ENCODE assay signal across 8 cellular contexts in genomic region chr3:51371943-51372557, GRCh38. TPM values are rescaled to one million over a fixed set of nuclear protein-coding genes. Genes with fewer than 3 reads are reported as not detected.
DNase-seq lines count a peak whose midpoint lies in the region; ATAC-seq and TF ChIP-seq lines count a peak whose summit lies in the region.

No MANE protein-coding gene starts in this region.

- H2AFZ ChIP-seq in PC-9, result no peak overlapping the region

- H4K20me1 ChIP-seq in PC-9 (ENCODE audit: insufficient read depth), result no peaks in the 10 kb centered on the region

- no peaks in the 10 kb centered on the region; the same call in 1 of the 2 replicates for H3K9me3 ChIP-seq in PC-9 (ENCODE audit: insufficient read depth, low read depth)
- H3K9me3 ChIP-seq in right atrium auricular region, result no peaks in the 10 kb centered on the region
- no peaks in the 10 kb centered on the region for H3K9me3 ChIP-seq in gastrocnemius medialis

- DNase-seq in COLO829 (ENCODE audit: low spot score) (peak; percentile 73), H7 (peak; percentile 79), PC-9 (peak; percentile 37 to 50), amniotic stem cell (lab: John Stamatoyannopoulos, UW) (peak; percentile 73), right atrium auricular region (ENCODE audit: low spot score) (no peak), gastrocnemius medialis (no peak)

- no peaks in the 10 kb centered on the region for H3F3A ChIP-seq in PC-9 (ENCODE audit: insufficient read depth, low read depth)

- ATAC-seq in gastrocnemius medialis (peak; percentile 30 to 46), GM18502 (IDR thresholded peaks at IDR 0.05; ENCODE audit: poor library complexity, unreplicated experiment) (no peak), GM19397 (IDR thresholded peaks at IDR 0.05; ENCODE audit: unreplicated experiment) (no peak)

- in situ Hi-C loops in gastrocnemius medialis (cut with MboI; ENCODE audit: low sequenced_read_pairs in 4 of 4), result loop anchor here in 2 of 4 donors (10.0 kb wide), 2 partner anchors 747 to 757 kb away; partner anchors contain the start of genes CISH (in 1 of the 2) and MAPKAPK3 (in 1 of the 2)

- H3K27me3 ChIP-seq in H7 (ENCODE audit: control insufficient read depth, insufficient read depth, low read length) (no peaks in the 10 kb centered on the region), PC-9 (ENCODE audit: insufficient read depth, low read depth) (no peaks in the 10 kb centered on the region), right atrium auricular region (no peaks in the 10 kb centered on the region), gastrocnemius medialis (no peaks in the 10 kb centered on the region)

- H3K4me1 ChIP-seq in PC-9 (replicated peaks; ENCODE audit: insufficient read depth) (no peaks in the 10 kb centered on the region), right atrium auricular region (no peaks in the 10 kb centered on the region), gastrocnemius medialis (no peaks in the 10 kb centered on the region)

- H3K9me2 ChIP-seq in PC-9 (ENCODE audit: insufficient read depth), result no peaks in the 10 kb centered on the region

- CTCF ChIA-PET in PC-9 (lab: Charles Lee), result interaction anchor here (0.6 to 1.9 kb wide), 5 partner anchors 17 to 768 kb away, joined by 3 to 8 read pairs (median 4); partner anchors contain the start of gene MAPKAPK3

- no TSS peak for BruUV-seq in PC-9 (replicated peaks; lab: Mats Ljungman, UMichigan)

- no peaks in the 10 kb centered on the region for H3K79me2 ChIP-seq in PC-9 (ENCODE audit: low read depth)

- POLR2A ChIA-PET in PC-9 (lab: Charles Lee; ENCODE audit: unreplicated experiment), result no interaction called here

- TF ChIP-seq POLR2A in gastrocnemius medialis (IDR thresholded peaks at IDR 0.05), result no peak

- H3K4me3 ChIP-seq in H7 (ENCODE audit: insufficient read depth, low read depth, low read length) (no peak overlapping the region), PC-9 (no peak overlapping the region), right atrium auricular region (no peak overlapping the region), gastrocnemius medialis (no peak overlapping the region)

- H3K27ac ChIP-seq in PC-9, result no peak overlapping the region
- H3K27ac ChIP-seq in right atrium auricular region, result no peak overlapping the region
- no peak overlapping the region for H3K27ac ChIP-seq in gastrocnemius medialis

- H3K4me2 ChIP-seq in PC-9, result no peak overlapping the region

- intact Hi-C loops in PC-9 (cut with micrococcal nuclease; ENCODE audit: unreplicated experiment) (loop anchor here (1.0 to 2.0 kb wide), 4 partner anchors 271 to 756 kb away; no protein-coding TSS in a partner anchor), gastrocnemius medialis (cut with DNase I; ENCODE audit: low total_unique reads) (loop anchor here (5.0 kb wide), 1 partner anchor 755 kb away; the partner anchor contains the start of gene MAPKAPK3)

- H3K36me3 ChIP-seq in H7 (replicated peaks; ENCODE audit: control insufficient read depth, insufficient read depth, low read length) (no peaks in the 10 kb centered on the region; the same call in none of the 2 replicates), PC-9 (ENCODE audit: low read depth) (no peaks in the 10 kb centered on the region), right atrium auricular region (no peaks in the 10 kb centered on the region), gastrocnemius medialis (no peaks in the 10 kb centered on the region)

- TF ChIP-seq CTCF in PC-9 (conservative IDR thresholded peaks at IDR 0.05) (peak; percentile 82), right atrium auricular region (IDR thresholded peaks at IDR 0.05) (peak; percentile 11 to 73), gastrocnemius medialis (IDR thresholded peaks at IDR 0.05 in 4 of 5, conservative IDR thresholded peaks at IDR 0.05 in 1 of 5) (peak in 4 of 5 experiments; percentile 19 to 46 (median 40))

RNA-seq across cellular contexts. Expression of gene MANF, which starts 13.0 kb away (rescaled TPM):
- total RNA-seq in H7 (2014; rRNA removed; shearing (Covaris generic)), result 82.7 and 84.0 TPM in 2 replicates
- total RNA-seq in PC-9 (2021), result 75.0 and 79.1 TPM in 2 replicates
- 10 to 100 TPM; 41.7 to 46.9 TPM for total RNA-seq in right atrium auricular region
- total RNA-seq in gastrocnemius medialis, result 10 to 100 TPM in 3 of 4 donors, 1 to 10 TPM in 1; 4.4 to 19.7 (median 11.5) TPM

RNA-seq across cellular contexts. Expression of gene RBM15B, which starts 19.0 kb away (rescaled TPM):
- 29.3 and 30.0 TPM in 2 replicates for total RNA-seq in H7 (2014; rRNA removed; shearing (Covaris generic))
- total RNA-seq in PC-9 (2021) (29.1 and 29.4 TPM in 2 replicates), right atrium auricular region (10 to 100 TPM; 12.9 to 21.4 TPM), gastrocnemius medialis (10 to 100 TPM in 1 of 4 donors, 1 to 10 TPM in 3; 4.9 to 13.7 (median 8.9) TPM)

Comparison
In these comparisons a context has a peak if more than half of its experiments do, and no peak if none do; other contexts are left out.
1. DNase-seq: peak in COLO829 (single experiment), H7 (single experiment), PC-9 (2 of 2) and amniotic stem cell (single experiment); none in right atrium auricular region (single experiment) and gastrocnemius medialis (0 of 2).
2. ATAC-seq: peak in gastrocnemius medialis (2 of 2); none in GM18502 (single experiment) and GM19397 (single experiment).
3. Peak in every context shown above with its lines, with median percentiles within 50 percentile points of each other: CTCF ChIP-seq.